In genomic region chrX:129600981-129601424, GRCh38 we compare ENCODE assay signal across 1 cellular context.
TF ChIP-seq lines count a peak whose summit lies in the region.

No MANE protein-coding gene starts in this region.

TF ChIP-seq in H1, 55 proteins besides CTCF, POLR2A, EP300 and RAD21:
- TF ChIP-seq GTF2F1 (IDR thresholded peaks at IDR 0.05; ENCODE audit: borderline replicate concordance, low read depth, low read length) (no peak), SIX5 (IDR thresholded peaks at IDR 0.05; ENCODE audit: low read depth, low read length) (no peak), PHF8 (conservative IDR thresholded peaks at IDR 0.05; ENCODE audit: low read depth, low read length) (no peak), POLR2AphosphoS5 (IDR thresholded peaks at IDR 0.05; ENCODE audit: low read depth, low read length) (no peak), TEAD4 (IDR thresholded peaks at IDR 0.05; ENCODE audit: low read depth, low read length) (no peak), SIRT6 (IDR thresholded peaks at IDR 0.05; ENCODE audit: low read length) (no peak), ZNF274 (IDR thresholded peaks at IDR 0.05; ENCODE audit: borderline replicate concordance, extremely low read depth, low read length) (no peak), KDM4A (IDR thresholded peaks at IDR 0.05; ENCODE audit: low read depth, low read length, severe bottlenecking) (no peak), JUND (IDR thresholded peaks at IDR 0.05; ENCODE audit: low read length) (no peak), TBP (IDR thresholded peaks at IDR 0.05; ENCODE audit: low read depth, low read length) (no peak), EZH2 (IDR thresholded peaks at IDR 0.05; ENCODE audit: low read depth, low read length, severe bottlenecking) (no peak), GABPA (IDR thresholded peaks at IDR 0.05; ENCODE audit: borderline replicate concordance, insufficient read depth, low read length) (no peak), TAF7 (optimal IDR thresholded peaks at IDR 0.05; ENCODE audit: borderline replicate concordance, low read depth, low read length) (no peak), FOSL1 (IDR thresholded peaks at IDR 0.05; ENCODE audit: insufficient read depth, low read depth, low read length) (no peak), RBBP5 (IDR thresholded peaks at IDR 0.05; ENCODE audit: borderline replicate concordance, low read depth, low read length) (no peak), CHD2 (IDR thresholded peaks at IDR 0.05; ENCODE audit: low read length) (no peak), ASH2L (IDR thresholded peaks at IDR 0.05; ENCODE audit: low read length) (no peak), RFX5 (IDR thresholded peaks at IDR 0.05; ENCODE audit: borderline replicate concordance, low read depth, low read length) (no peak), BRCA1 (IDR thresholded peaks at IDR 0.05; ENCODE audit: low read depth, low read length) (no peak)
- TF ChIP-seq, protein P1, sequence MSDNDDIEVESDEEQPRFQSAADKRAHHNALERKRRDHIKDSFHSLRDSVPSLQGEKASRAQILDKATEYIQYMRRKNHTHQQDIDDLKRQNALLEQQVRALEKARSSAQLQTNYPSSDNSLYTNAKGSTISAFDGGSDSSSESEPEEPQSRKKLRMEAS (IDR thresholded peaks at IDR 0.05): no peak
TF ChIP-seq in H1: peak in this region for 0.
